Comparison of ENCODE assay signal across 10 cellular contexts in genomic region chr16:88303890-88304819, GRCh38.
DNase-seq lines count a peak whose midpoint lies in the region; ATAC-seq, FAIRE-seq and TF ChIP-seq lines count a peak whose summit lies in the region.
"Had no signal": no experiment of that assay in that cellular context is flagged by ENCODE, and none has a peak within 500 bp of the region (broad histone marks: within the 10 kb centered on the region; RNA-seq: fewer than 3 reads in every experiment).

No MANE protein-coding gene starts in this region.

- H3K9me3 ChIP-seq in upper lobe of left lung = no peaks in the 10 kb centered on the region

- no peak for TF ChIP-seq EP300 in upper lobe of left lung (IDR thresholded peaks at IDR 0.05)

- no peaks in the 10 kb centered on the region for H3K27me3 ChIP-seq in bronchial epithelial cell (ENCODE audit: control insufficient read depth, insufficient read depth, low read length)
- no peaks in the 10 kb centered on the region for H3K27me3 ChIP-seq in upper lobe of left lung

- peak; percentile 13 for FAIRE-seq in bronchial epithelial cell (lab: Jason Lieb, UNC)

- TF ChIP-seq CTCF in bronchial epithelial cell (IDR thresholded peaks at IDR 0.05; ENCODE audit: insufficient read depth, low read length, severe bottlenecking) (no peak), upper lobe of left lung (IDR thresholded peaks at IDR 0.05) (no peak)

- peak overlapping the region; percentile 35 to 44 (median 40) for H3K27ac ChIP-seq in upper lobe of left lung

- no peaks in the 10 kb centered on the region for H3K36me3 ChIP-seq in bronchial epithelial cell (ENCODE audit: control insufficient read depth, insufficient read depth, low read length)
- no peaks in the 10 kb centered on the region for H3K36me3 ChIP-seq in upper lobe of left lung

- no peak for TF ChIP-seq POLR2A in upper lobe of left lung (IDR thresholded peaks at IDR 0.05)

- ATAC-seq in upper lobe of left lung (ENCODE audit: low FRiP score in 2 of 2) = peak; percentile 76 to 86
- ATAC-seq: stimulated activated naive CD8-positive, alpha-beta T cell treated with anti-CD3 and anti-CD28 coated beads, Interleukin-15, Interleukin-2, amounts not matched to agents 100 U/mL and 50 U/mL, for 24 hours had no signal

- WGBS in upper lobe of left lung, 2 donors = 16 to 53% methylated on average over 5 to 16 of the region's 16 CpGs

- H3K4me1 ChIP-seq in upper lobe of left lung = peaks cover 5 to 9% (median 6%) of the 10 kb centered on the region in 4 donors

- H3K4me3 ChIP-seq in bronchial epithelial cell (ENCODE audit: low read depth, low read length) = no peak overlapping the region
- no peak overlapping the region for H3K4me3 ChIP-seq in upper lobe of left lung

- peak; percentile 75 for DNase-seq in HK-2 (ENCODE audit: unreplicated experiment)
- peak; percentile 49 for DNase-seq in bronchial epithelial cell (ENCODE audit: low read depth)
- peak; percentile 62 for DNase-seq in kidney tubule cell (ENCODE audit: low spot score)
- DNase-seq in upper lobe of left lung = no peak
- DNase-seq in stimulated activated CD4-positive, alpha-beta T cell treated with anti-CD3 and anti-CD28 coated beads, Interleukin-2, amount 100 ng/mL, for 48 hours = no peak
- DNase-seq in occipital lobe (lab: John Stamatoyannopoulos, UW) = no peak
- no peak for DNase-seq in effector CD8-positive, alpha-beta T cell (lab: John Stamatoyannopoulos, UW)
- no peak for DNase-seq in NCI-H345 treated with DMSO at 0.1 percent for 48 hours (lab: John Stamatoyannopoulos, UW; ENCODE audit: unreplicated experiment)
- DNase-seq: activated T-cell treated with anti-CD3 and anti-CD28 coated beads for 4 hours; stimulated activated naive CD8-positive, alpha-beta T cell treated with anti-CD3 and anti-CD28 coated beads, Interleukin-15, Interleukin-2, amounts not matched to agents 100 U/mL and 50 U/mL, for 24 hours had no signal

Comparison
In these comparisons a context has a peak if more than half of its experiments do, and no peak if none do; other contexts are left out.
1. DNase-seq: peak in HK-2 (single experiment), bronchial epithelial cell (single experiment) and kidney tubule cell (single experiment); none in upper lobe of left lung (0 of 2), stimulated activated CD4-positive, alpha-beta T cell treated with anti-CD3 and anti-CD28 coated beads, Interleukin-2, amount 100 ng/mL, for 48 hours (0 of 2), occipital lobe (single experiment), effector CD8-positive, alpha-beta T cell (single experiment) and NCI-H345 treated with DMSO at 0.1 percent for 48 hours (single experiment).